In the genomic region with DNA sequence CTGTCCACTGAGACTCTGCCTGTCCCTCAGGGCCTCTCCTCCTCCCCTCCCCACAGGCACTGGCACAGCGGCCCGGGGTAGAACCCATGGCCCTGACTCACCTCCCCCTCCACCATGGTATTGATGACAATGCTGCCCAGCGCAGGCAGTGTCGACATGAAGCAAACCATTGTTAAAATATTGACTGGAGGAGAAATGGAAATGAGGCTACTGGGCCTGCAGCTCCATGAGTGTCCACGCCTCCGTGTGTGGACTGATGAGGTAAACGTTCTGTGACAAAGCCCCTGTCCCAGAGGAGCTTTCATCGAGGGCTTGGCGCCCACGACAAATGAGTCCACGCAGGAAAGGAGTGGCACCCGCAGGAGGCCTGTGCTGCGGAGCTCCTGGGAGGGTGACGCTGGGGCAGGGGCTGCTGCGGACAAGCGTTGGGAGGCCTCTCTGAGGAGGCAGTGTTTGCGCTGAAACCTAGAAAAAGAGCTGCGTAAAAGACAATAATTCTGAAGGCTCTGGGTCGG, we compare ENCODE assay signal across 20 cellular contexts.
"Had no signal": no experiment of that assay in that cellular context is flagged by ENCODE, and none has a peak within 500 bp of the region (broad histone marks: within the 10 kb centered on the region; RNA-seq: fewer than 3 reads in every experiment).

No MANE protein-coding gene starts in this region.

- H3K27me3 Mint-ChIP-seq: activated CD4-positive, alpha-beta memory T cell treated with anti-CD3 and anti-CD28 coated beads for 36 hours; activated naive CD8-positive, alpha-beta T cell treated with anti-CD3 and anti-CD28 coated beads, Interleukin-2, amount 10 ng/mL, durations not matched to agents 7 days and 5 days; naive thymus-derived CD8-positive, alpha-beta T cell had no signal

- H3K9me3 ChIP-seq: lower lobe of right lung, sigmoid colon, thoracic aorta had no signal

- H3K27me3 ChIP-seq: sigmoid colon had no signal

- H3K79me2 ChIP-seq: parathyroid adenoma had no signal

- H3K4me3 Mint-ChIP-seq: activated CD4-positive, alpha-beta memory T cell treated with anti-CD3 and anti-CD28 coated beads for 36 hours; activated naive CD4-positive, alpha-beta T cell treated with anti-CD3 and anti-CD28 coated beads for 36 hours; activated naive CD8-positive, alpha-beta T cell treated with anti-CD3 and anti-CD28 coated beads, Interleukin-2, amount 10 ng/mL, durations not matched to agents 7 days and 5 days; activated T-cell treated with anti-CD3 and anti-CD28 coated beads, Interleukin-2, amount 50 U/mL, for 72 hours; naive thymus-derived CD8-positive, alpha-beta T cell; T-helper 1 cell treated with Interleukin-12 subunit alpha and Interleukin-12 subunit beta and Interleukin-4 antibody, amounts not matched to agents 30 μg/mL and 1 μg/mL, for 36 hours had no signal

- ATAC-seq: activated T-cell treated with anti-CD3 and anti-CD28 coated beads, Interleukin-2, amount 50 U/mL, for 72 hours; lower lobe of right lung; naive thymus-derived CD8-positive, alpha-beta T cell had no signal

- H3K9me3 Mint-ChIP-seq: activated CD4-positive, alpha-beta memory T cell treated with anti-CD3 and anti-CD28 coated beads for 36 hours; activated naive CD4-positive, alpha-beta T cell treated with anti-CD3 and anti-CD28 coated beads for 36 hours; activated naive CD8-positive, alpha-beta T cell treated with anti-CD3 and anti-CD28 coated beads, Interleukin-2, amount 10 ng/mL, durations not matched to agents 7 days and 5 days; activated T-cell treated with anti-CD3 and anti-CD28 coated beads, Interleukin-2, amount 50 U/mL, for 72 hours; naive thymus-derived CD8-positive, alpha-beta T cell; T-helper 1 cell treated with Interleukin-12 subunit alpha and Interleukin-12 subunit beta and Interleukin-4 antibody, amounts not matched to agents 30 μg/mL and 1 μg/mL, for 36 hours had no signal

- H3K4me1 Mint-ChIP-seq: activated naive CD8-positive, alpha-beta T cell treated with anti-CD3 and anti-CD28 coated beads, Interleukin-2, amount 10 ng/mL, durations not matched to agents 7 days and 5 days; naive thymus-derived CD8-positive, alpha-beta T cell had no signal

- H3K4me3 ChIP-seq: lower lobe of right lung, sigmoid colon, smooth muscle cell, thoracic aorta had no signal

- H3K27ac ChIP-seq: lower lobe of right lung, parathyroid adenoma, sigmoid colon, thoracic aorta had no signal

- H3K4me1 ChIP-seq: lower lobe of right lung, parathyroid adenoma, sigmoid colon had no signal

- H3K9ac ChIP-seq: parathyroid adenoma had no signal

- H3K36me3 Mint-ChIP-seq: activated CD4-positive, alpha-beta memory T cell treated with anti-CD3 and anti-CD28 coated beads for 36 hours; activated naive CD8-positive, alpha-beta T cell treated with anti-CD3 and anti-CD28 coated beads, Interleukin-2, amount 10 ng/mL, durations not matched to agents 7 days and 5 days; naive thymus-derived CD8-positive, alpha-beta T cell had no signal

- H3K36me3 ChIP-seq: lower lobe of right lung, sigmoid colon, thoracic aorta had no signal

- H3K4me2 ChIP-seq: smooth muscle cell had no signal

- DNase-seq: activated CD4-positive, alpha-beta memory T cell treated with anti-CD3 and anti-CD28 coated beads for 36 hours; activated CD4-positive, alpha-beta T cell treated with anti-CD3 and anti-CD28 coated beads for 48 hours; activated CD4-positive, CD25-positive, alpha-beta regulatory T cell; activated effector memory CD4-positive, alpha-beta T cell treated with Interleukin-2 at 50 U/mL for 16 hours; activated naive CD4-positive, alpha-beta T cell treated with anti-CD3 and anti-CD28 coated beads for 36 hours; activated naive CD8-positive, alpha-beta T cell treated with anti-CD3 and anti-CD28 coated beads, Interleukin-2, amount 10 ng/mL, durations not matched to agents 7 days and 5 days; activated T-cell treated with anti-CD3 and anti-CD28 coated beads, Interleukin-2, amount 50 U/mL, for 72 hours; amniotic stem cell; cerebellar nuclear complex; cortex of kidney; lower lobe of right lung; sigmoid colon; stimulated activated CD4-positive, alpha-beta T cell treated with anti-CD3 and anti-CD28 coated beads, Interleukin-2, amount 100 ng/mL, for 48 hours; stimulated activated naive CD4-positive, alpha-beta T cell; T1000 had no signal

- H3K27ac Mint-ChIP-seq: activated CD4-positive, alpha-beta memory T cell treated with anti-CD3 and anti-CD28 coated beads for 36 hours; activated naive CD4-positive, alpha-beta T cell treated with anti-CD3 and anti-CD28 coated beads for 36 hours; activated naive CD8-positive, alpha-beta T cell treated with anti-CD3 and anti-CD28 coated beads, Interleukin-2, amount 10 ng/mL, durations not matched to agents 7 days and 5 days; activated T-cell treated with anti-CD3 and anti-CD28 coated beads, Interleukin-2, amount 50 U/mL, for 72 hours; naive thymus-derived CD8-positive, alpha-beta T cell; T-helper 1 cell treated with Interleukin-12 subunit alpha and Interleukin-12 subunit beta and Interleukin-4 antibody, amounts not matched to agents 30 μg/mL and 1 μg/mL, for 36 hours had no signal

- H2AFZ ChIP-seq: parathyroid adenoma had no signal
